22 cellular contexts compared by ENCODE assay signal in genomic region chr5:123217183-123217582, GRCh38.
"Had no signal": no experiment of that assay in that cellular context is flagged by ENCODE, and none has a peak within 500 bp of the region (broad histone marks: within the 10 kb centered on the region; RNA-seq: fewer than 3 reads in every experiment).

No MANE protein-coding gene starts in this region.

- H3K27ac ChIP-seq: KMS-11, RWPE1 had no signal

- DNase-seq: Kasumi-1, NCI-H1092, NCI-H1105 treated with DMSO at 0.1 percent for 48 hours, NCI-H1417 treated with DMSO at 0.1 percent for 48 hours, NCI-H146, NCI-H1694 treated with DMSO at 0.1 percent for 48 hours, NCI-H1930, NCI-H2081, NCI-H2107, NCI-H2227 treated with DMSO at 0.1 percent for 48 hours, NCI-H524 treated with DMSO at 0.1 percent for 48 hours, NCI-H69, NCI-H774, PC-3, SHP77, SK-N-SH, SW 1271 had no signal

- H3K9me3 ChIP-seq: SK-N-SH had no signal

- ATAC-seq: HepG2, K562, Panc1, PC-3 had no signal

- H3K4me3 ChIP-seq: K562 had no signal
